21 cellular contexts compared by ENCODE assay signal in the genomic region with DNA sequence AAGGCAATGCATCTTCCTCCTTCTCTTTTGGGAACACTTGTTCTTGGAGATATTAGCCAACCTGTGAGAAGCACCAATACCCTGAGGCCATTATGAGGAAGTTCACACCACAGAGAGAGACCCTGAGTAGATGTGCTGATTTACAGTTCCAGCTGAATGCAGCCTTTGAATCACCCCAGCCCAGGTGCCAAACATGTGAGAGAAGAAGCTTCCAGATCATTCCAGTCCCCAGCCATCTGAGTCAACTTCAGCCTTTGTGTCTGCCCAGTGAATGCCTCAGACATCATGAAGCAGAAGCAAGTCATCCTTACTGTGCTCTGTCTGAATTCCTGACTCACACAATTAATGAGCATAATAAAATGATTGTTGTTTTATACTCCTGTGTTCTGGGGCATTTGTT. TPM values are rescaled to one million over a fixed set of nuclear protein-coding genes. Genes with fewer than 3 reads are reported as not detected.
A peak's percentile ranks its signal among the peaks of the same experiment; 100 is the strongest.
DNase-seq lines count a peak whose midpoint lies in the region; ATAC-seq, FAIRE-seq and TF ChIP-seq lines count a peak whose summit lies in the region.
"Had no signal": no experiment of that assay in that cellular context is flagged by ENCODE, and none has a peak within 500 bp of the region (broad histone marks: within the 10 kb centered on the region; RNA-seq: fewer than 3 reads in every experiment).

No MANE protein-coding gene starts in this region.

- H3K9me3 ChIP-seq in ascending aorta: no peaks in the 10 kb centered on the region
- H3K9me3 ChIP-seq: lower lobe of right lung, pancreas, SJCRH30 had no signal

- no peak for DNase-seq in activated CD4-positive, CD25-positive, alpha-beta regulatory T cell (lab: John Stamatoyannopoulos, UW)
- DNase-seq in OCI-M1 (lab: John Stamatoyannopoulos, UW) (peak; percentile 35), epithelial cell of proximal tubule (ENCODE audit: low read depth) (peak; percentile 20), urothelium cell line (ENCODE audit: low spot score) (peak; percentile 8), ureter (ENCODE audit: low spot score) (no peak), ascending aorta (ENCODE audit: low spot score in 2 of 2) (no peak), MV-4-11 (lab: John Stamatoyannopoulos, UW) (no peak)
- DNase-seq: 8988T; activated T-cell treated with anti-CD3 and anti-CD28 coated beads, Interleukin-2, amount 50 U/mL, for 48 hours; dermis blood vessel endothelial cell; GF-D8; IMR-90; lower lobe of right lung; NCI-H2081; pancreas; SJCRH30; stimulated activated CD4-positive, alpha-beta T cell treated with anti-CD3 and anti-CD28 coated beads, Interleukin-1b, Interleukin-23, amount 100 ng/mL, for 48 hours had no signal

- no peak overlapping the region for H3K4me3 ChIP-seq in epithelial cell of proximal tubule (ENCODE audit: low read depth, low read length)
- H3K4me3 ChIP-seq in ascending aorta: no peak overlapping the region
- H3K4me3 ChIP-seq: lower lobe of right lung, pancreas, SJCRH30 had no signal

- H3K4me1 ChIP-seq in ascending aorta: no peaks in the 10 kb centered on the region
- H3K4me1 ChIP-seq: lower lobe of right lung, pancreas, SJCRH30 had no signal

- no peak overlapping the region for H3K27ac ChIP-seq in ascending aorta
- H3K27ac ChIP-seq: lower lobe of right lung, pancreas, SJCRH30 had no signal

- no peak for FAIRE-seq in urothelium cell line (lab: Jason Lieb, UNC)
- FAIRE-seq: pancreas had no signal

- peak; percentile 24 to 41 for ATAC-seq in activated CD4-positive, CD25-positive, alpha-beta regulatory T cell treated with anti-CD3 and anti-CD28 coated beads, Interleukin-2, amount 50 U/mL, for 24 hours
- ATAC-seq: lower lobe of right lung, pancreas, sciatic nerve had no signal

- no peaks in the 10 kb centered on the region for H3K36me3 ChIP-seq in ascending aorta
- H3K36me3 ChIP-seq: lower lobe of right lung, pancreas, SJCRH30 had no signal

- TF ChIP-seq CTCF in epithelial cell of proximal tubule (conservative IDR thresholded peaks at IDR 0.05; ENCODE audit: low read depth, low read length) (no peak), ascending aorta (IDR thresholded peaks at IDR 0.05) (no peak)

- intact Hi-C loops in ascending aorta (cut with DNase I): no loop called here

- H3K27me3 ChIP-seq in ascending aorta: no peaks in the 10 kb centered on the region
- H3K27me3 ChIP-seq: pancreas had no signal

RNA-seq across cellular contexts. Expression of gene C12orf42, which starts 25.1 kb away (rescaled TPM):
- not detected in 2 replicates for total RNA-seq in epithelial cell of proximal tubule
- not detected for total RNA-seq in ureter
- not detected for total RNA-seq in ascending aorta
- total RNA-seq: dermis blood vessel endothelial cell, H4, IMR-90, lower lobe of right lung, NCI-H460, pancreas, SJCRH30 had no signal

Comparison
In these comparisons a context has a peak if more than half of its experiments do, and no peak if none do; other contexts are left out.
1. DNase-seq: peak in OCI-M1 (single experiment), epithelial cell of proximal tubule (single experiment) and urothelium cell line (single experiment); none in activated CD4-positive, CD25-positive, alpha-beta regulatory T cell (0 of 4), ureter (single experiment), ascending aorta (0 of 2) and MV-4-11 (single experiment).